3 cellular contexts compared by ENCODE assay signal in genomic region chr7:57443567-57443966, GRCh38.
TF ChIP-seq lines count a peak whose summit lies in the region.

No MANE protein-coding gene starts in this region.

TF ChIP-seq in HepG2, 621 proteins besides CTCF, POLR2A, EP300 and RAD21:
- TF ChIP-seq ZNF547 (CRISPR knock-in tag; IDR thresholded peaks at IDR 0.05) (no peak), MAFF (IDR thresholded peaks at IDR 0.05; ENCODE audit: low read depth, low read length) (peak; percentile 54), ZNF562 (CRISPR knock-in tag; IDR thresholded peaks at IDR 0.05; ENCODE audit: borderline replicate concordance) (no peak), ISX (CRISPR knock-in tag; conservative IDR thresholded peaks at IDR 0.05) (no peak), MXD4 (CRISPR knock-in tag; IDR thresholded peaks at IDR 0.05) (no peak), MAFK (conservative IDR thresholded peaks at IDR 0.05 in 1 of 2, IDR thresholded peaks at IDR 0.05 in 1 of 2; ENCODE audit: low read length in 2 of 2) (peak; percentile 55 to 77)

TF ChIP-seq in A549, 52 proteins besides CTCF, POLR2A, EP300 and RAD21:
- TF ChIP-seq JUN (IDR thresholded peaks at IDR 0.05) = no peak
- TF ChIP-seq MAFK (IDR thresholded peaks at IDR 0.05; ENCODE audit: partially characterized antibody) = peak; percentile 47
- TF ChIP-seq FOSL2 (IDR thresholded peaks at IDR 0.05) = no peak
- no peak for TF ChIP-seq FOSL2 (CRISPR knock-in tag; IDR thresholded peaks at IDR 0.05)
- TF ChIP-seq POLR2AphosphoS2 (conservative IDR thresholded peaks at IDR 0.05; ENCODE audit: low read length) = no peak
- no peak for TF ChIP-seq HOXA7 (CRISPR knock-in tag; IDR thresholded peaks at IDR 0.05)
- no peak for TF ChIP-seq CHD4 (IDR thresholded peaks at IDR 0.05; ENCODE audit: borderline replicate concordance)

TF ChIP-seq in IMR-90, 13 proteins besides CTCF, POLR2A, EP300 and RAD21:
- TF ChIP-seq MAFK (IDR thresholded peaks at IDR 0.05; ENCODE audit: low read depth, low read length) = peak; percentile 61
- no peak for TF ChIP-seq USF2 (IDR thresholded peaks at IDR 0.05; ENCODE audit: low read depth, low read length)
TF ChIP-seq in IMR-90: peak in this region for 1.
